Comparison of ENCODE assay signal across 18 cellular contexts in genomic region chr1:243559575-243560172, GRCh38.
DNase-seq lines count a peak whose midpoint lies in the region; ATAC-seq, FAIRE-seq and TF ChIP-seq lines count a peak whose summit lies in the region.
"Had no signal": no experiment of that assay in that cellular context is flagged by ENCODE, and none has a peak within 500 bp of the region (broad histone marks: within the 10 kb centered on the region; RNA-seq: fewer than 3 reads in every experiment).

No MANE protein-coding gene starts in this region.

- H3K27ac ChIP-seq in osteoblast (ENCODE audit: low read depth, low read length), result peak overlapping the region; percentile 20
- H3K27ac ChIP-seq: gastrocnemius medialis, tibial artery had no signal

- TF ChIP-seq CTCF in osteoblast (IDR thresholded peaks at IDR 0.05; ENCODE audit: extremely low read depth, low read depth, low read length), result no peak

- no peaks in the 10 kb centered on the region for H3K9me3 ChIP-seq in osteoblast (ENCODE audit: low read depth, low read length)
- H3K9me3 ChIP-seq: gastrocnemius medialis, tibial artery had no signal

- no peak overlapping the region for H2AFZ ChIP-seq in osteoblast (ENCODE audit: low read length)

- no peaks in the 10 kb centered on the region for H4K20me1 ChIP-seq in osteoblast (ENCODE audit: insufficient read depth, low read length)

- H3K4me2 ChIP-seq in osteoblast (ENCODE audit: insufficient read depth, low read length), result no peak overlapping the region

- TF ChIP-seq POLR2A in GM12892 (IDR thresholded peaks at IDR 0.05; ENCODE audit: low read depth, low read length), result no peak

- peaks cover 6% of the 10 kb centered on the region for H3K4me1 ChIP-seq in osteoblast (ENCODE audit: insufficient read depth, low read length)
- H3K4me1 ChIP-seq: gastrocnemius medialis had no signal

- peak; percentile 5 for FAIRE-seq in GM12892 (lab: Jason Lieb, UNC)
- FAIRE-seq: GM19239 had no signal

- H3K79me2 ChIP-seq in osteoblast (ENCODE audit: insufficient read depth, low read length), result no peaks in the 10 kb centered on the region

- DNase-seq in GM12892 (ENCODE audit: insufficient read length) (no peak), NCI-H69 (lab: John Stamatoyannopoulos, UW) (peak; percentile 57), dermis blood vessel endothelial cell (peak; percentile 5), osteoblast (ENCODE audit: insufficient read length, low spot score, missing footprints) (no peak), DMS79 treated with DMSO at 0.1 percent for 48 hours (lab: John Stamatoyannopoulos, UW) (no peak), left lobe of liver (ENCODE audit: low spot score) (no peak), SIG-M5 (lab: John Stamatoyannopoulos, UW) (no peak)
- DNase-seq: activated CD4-positive, alpha-beta T cell treated with anti-CD3 and anti-CD28 coated beads for 4 hours; activated naive CD4-positive, alpha-beta T cell treated with Interleukin-2 at 50 U/mL for 16 hours; endodermal cell; gastrocnemius medialis; NCI-H1105; NCI-H226; posterior cingulate gyrus; small intestine; tibial artery had no signal

- peaks cover 18% of the 10 kb centered on the region for H3K36me3 ChIP-seq in osteoblast (ENCODE audit: insufficient read depth, low read length)
- H3K36me3 ChIP-seq: gastrocnemius medialis had no signal

- H3K4me3 ChIP-seq in osteoblast (ENCODE audit: insufficient read depth, low read length), result no peak overlapping the region
- H3K4me3 ChIP-seq: gastrocnemius medialis, tibial artery had no signal

- ATAC-seq in left lobe of liver (no peak), HG03342 (IDR thresholded peaks at IDR 0.05; ENCODE audit: unreplicated experiment) (no peak)
- ATAC-seq: gastrocnemius medialis had no signal

- H3K27me3 ChIP-seq in osteoblast (ENCODE audit: insufficient read depth, low read length), result no peaks in the 10 kb centered on the region
- H3K27me3 ChIP-seq: gastrocnemius medialis, tibial artery had no signal

Comparison
In these comparisons a context has a peak if more than half of its experiments do, and no peak if none do; other contexts are left out.
1. DNase-seq: peak in NCI-H69 (single experiment) and dermis blood vessel endothelial cell (single experiment); none in GM12892 (single experiment), osteoblast (single experiment), DMS79 treated with DMSO at 0.1 percent for 48 hours (single experiment), left lobe of liver (single experiment) and SIG-M5 (single experiment).